Comparison of ENCODE assay signal across 8 cellular contexts in genomic region chr17:19977360-19978205, GRCh38. TPM values are rescaled to one million over a fixed set of nuclear protein-coding genes. Genes with fewer than 3 reads are reported as not detected.
DNase-seq lines count a peak whose midpoint lies in the region; ATAC-seq lines count a peak whose summit lies in the region.

A gene with protein sequence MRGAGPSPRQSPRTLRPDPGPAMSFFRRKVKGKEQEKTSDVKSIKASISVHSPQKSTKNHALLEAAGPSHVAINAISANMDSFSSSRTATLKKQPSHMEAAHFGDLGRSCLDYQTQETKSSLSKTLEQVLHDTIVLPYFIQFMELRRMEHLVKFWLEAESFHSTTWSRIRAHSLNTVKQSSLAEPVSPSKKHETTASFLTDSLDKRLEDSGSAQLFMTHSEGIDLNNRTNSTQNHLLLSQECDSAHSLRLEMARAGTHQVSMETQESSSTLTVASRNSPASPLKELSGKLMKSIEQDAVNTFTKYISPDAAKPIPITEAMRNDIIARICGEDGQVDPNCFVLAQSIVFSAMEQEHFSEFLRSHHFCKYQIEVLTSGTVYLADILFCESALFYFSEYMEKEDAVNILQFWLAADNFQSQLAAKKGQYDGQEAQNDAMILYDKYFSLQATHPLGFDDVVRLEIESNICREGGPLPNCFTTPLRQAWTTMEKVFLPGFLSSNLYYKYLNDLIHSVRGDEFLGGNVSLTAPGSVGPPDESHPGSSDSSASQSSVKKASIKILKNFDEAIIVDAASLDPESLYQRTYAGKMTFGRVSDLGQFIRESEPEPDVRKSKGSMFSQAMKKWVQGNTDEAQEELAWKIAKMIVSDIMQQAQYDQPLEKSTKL (minus strand): TSS chr17:19977828. CDS start chr17:19977679, 149 bp downstream.

- no peaks in the 10 kb centered on the region for H3K27me3 Mint-ChIP-seq in activated CD4-positive, alpha-beta T cell treated with anti-CD3 and anti-CD28 coated beads for 36 hours

- peaks cover 47% of the 10 kb centered on the region for H3K4me1 Mint-ChIP-seq in activated CD4-positive, alpha-beta T cell treated with anti-CD3 and anti-CD28 coated beads for 36 hours

- POLR2A ChIA-PET in activated CD4-positive, alpha-beta T cell treated with anti-CD3 and anti-CD28 coated beads for 36 hours (lab: Charles Lee): interaction anchor here (0.7 kb wide), 1 partner anchor 16 kb away, joined by 8 read pairs; no protein-coding TSS in a partner anchor

- peaks cover 38% of the 10 kb centered on the region for H3K36me3 Mint-ChIP-seq in activated CD4-positive, alpha-beta T cell treated with anti-CD3 and anti-CD28 coated beads for 36 hours (ENCODE audit: low read depth)

- peaks cover 6% of the 10 kb centered on the region for H3K9me3 Mint-ChIP-seq in activated CD4-positive, alpha-beta T cell treated with anti-CD3 and anti-CD28 coated beads for 36 hours (ENCODE audit: low read depth)

- DNase-seq in AML-193 (lab: John Stamatoyannopoulos, UW): peak; percentile 89
- DNase-seq in NCI-H460 (ENCODE audit: extremely low read depth, low read depth): peak; percentile 84
- peak; percentile 98 for DNase-seq in activated CD4-positive, alpha-beta T cell treated with anti-CD3 and anti-CD28 coated beads for 36 hours
- DNase-seq in left colon: peak; percentile 93 to 98
- DNase-seq in stimulated activated CD4-positive, alpha-beta T cell treated with anti-CD3 and anti-CD28 coated beads, Interleukin-1b, Interleukin-23, amount 100 ng/mL, for 48 hours: peak; percentile 94

- peak within 1 kb of the TSS; percentile 98 for H3K27ac Mint-ChIP-seq in activated CD4-positive, alpha-beta T cell treated with anti-CD3 and anti-CD28 coated beads for 36 hours

- intact Hi-C loops in activated CD4-positive, alpha-beta T cell treated with anti-CD3 and anti-CD28 coated beads for 36 hours (cut with DNase I, micrococcal nuclease): loop anchor here (1.0 to 5.0 kb wide), 10 partner anchors 31 to 1065 kb away; partner anchors contain the start of genes SPECC1 (in 2 of the 2), ULK2 (in 2 of the 2), ALDH3A2 (in 1 of the 2) and MAPK7 (in 1 of the 2)
- intact Hi-C loops in left colon (cut with DNase I, micrococcal nuclease): no loop called here

- peak within 1 kb of the TSS; percentile 97 for H3K27ac ChIP-seq in cingulate gyrus (ENCODE audit: low read depth, low read length)

- CTCF ChIA-PET in activated CD4-positive, alpha-beta T cell treated with anti-CD3 and anti-CD28 coated beads for 36 hours (lab: Charles Lee): interaction anchor here (0.9 to 1.8 kb wide), 4 partner anchors 13 to 139 kb away, joined by 3 to 11 read pairs (median 4); no protein-coding TSS in a partner anchor

- peak within 1 kb of the TSS; percentile 90 for H3K4me3 Mint-ChIP-seq in activated CD4-positive, alpha-beta T cell treated with anti-CD3 and anti-CD28 coated beads for 36 hours

- peak; percentile 87 for ATAC-seq in GM19035 (IDR thresholded peaks at IDR 0.05; ENCODE audit: unreplicated experiment)
- peak; percentile 68 for ATAC-seq in HG03342 (IDR thresholded peaks at IDR 0.05; ENCODE audit: unreplicated experiment)
- ATAC-seq in activated CD4-positive, alpha-beta T cell treated with anti-CD3 and anti-CD28 coated beads for 36 hours: peak; percentile 85
- ATAC-seq in left colon: peak; percentile 97

RNA-seq across cellular contexts. Expression of the gene that starts here (rescaled TPM):
- 27.0 and 32.0 TPM in 2 replicates for total RNA-seq in NCI-H460 (2014; rRNA removed; shearing (Covaris generic))
- 13.6 and 21.5 TPM in 2 replicates for polyA plus RNA-seq in NCI-H460 (2014; cell fraction: nucleus; rRNA removed)
- 10 to 100 TPM; 31.6 to 35.9 TPM for total RNA-seq in activated CD4-positive, alpha-beta T cell treated with anti-CD3 and anti-CD28 coated beads for 36 hours
- 10 to 100 TPM; 26.5 to 30.0 TPM for total RNA-seq in left colon

Comparison
In these comparisons a context has a peak if more than half of its experiments do, and no peak if none do; other contexts are left out.
1. Peak in every context shown above with its lines: DNase-seq, ATAC-seq and H3K27ac ChIP-seq.
2. intact Hi-C loops: an anchor here in activated CD4-positive, alpha-beta T cell treated with anti-CD3 and anti-CD28 coated beads for 36 hours (1.0 to 5.0 kb wide); none called in left colon.